Comparison of ENCODE assay signal across 9 cellular contexts in genomic region chrX:118627084-118627758, GRCh38.
DNase-seq lines count a peak whose midpoint lies in the region; ATAC-seq, FAIRE-seq and TF ChIP-seq lines count a peak whose summit lies in the region.
"Had no signal": no experiment of that assay in that cellular context is flagged by ENCODE, and none has a peak within 500 bp of the region (broad histone marks: within the 10 kb centered on the region; RNA-seq: fewer than 3 reads in every experiment).

No MANE protein-coding gene starts in this region.

- DNase-seq in heart right ventricle (no peak), heart left ventricle (no peak), NCI-H128 (lab: John Stamatoyannopoulos, UW; ENCODE audit: unreplicated experiment) (peak; percentile 0), upper lobe of right lung (no peak), thyroid gland (no peak), right cardiac atrium (no peak), GOT3 (lab: John Stamatoyannopoulos, UW) (no peak)

- H3K27me3 ChIP-seq in heart right ventricle (peaks cover 0 to 23% (median 0%) of the 10 kb centered on the region in 7 donors), heart left ventricle (peaks cover 0 to 4% (median 0%) of the 10 kb centered on the region in 9 donors), upper lobe of right lung (no peaks in the 10 kb centered on the region), thyroid gland (no peaks in the 10 kb centered on the region), right cardiac atrium (ENCODE audit: control insufficient read depth, insufficient read depth) (no peaks in the 10 kb centered on the region)
- H3K27me3 ChIP-seq: spleen had no signal

- TF ChIP-seq POLR2A in heart left ventricle (IDR thresholded peaks at IDR 0.05) (no peak), thyroid gland (IDR thresholded peaks at IDR 0.05) (no peak)

- H3K4me3 ChIP-seq in heart right ventricle (no peak overlapping the region), heart left ventricle (no peak overlapping the region), upper lobe of right lung (no peak overlapping the region), thyroid gland (replicated peaks in 1 of 3) (no peak overlapping the region), right cardiac atrium (ENCODE audit: low read length) (no peak overlapping the region)
- H3K4me3 ChIP-seq: spleen had no signal

- 59 to 60% methylated on average over 5 of the region's 5 CpGs for WGBS in heart right ventricle, 2 donors
- WGBS in heart left ventricle, 4 donors, result 43 to 67% (median 51%) methylated on average over 5 of the region's 5 CpGs
- WGBS in thyroid gland, 2 donors, result 64 to 67% methylated on average over 5 of the region's 5 CpGs
- 64% methylated on average over 5 of the region's 5 CpGs for WGBS in right cardiac atrium

- ATAC-seq in heart right ventricle, result no peak
- ATAC-seq in heart left ventricle, result no peak
- no peak for ATAC-seq in upper lobe of right lung
- no peak for ATAC-seq in right cardiac atrium

- peaks cover 0 to 7% (median 0%) of the 10 kb centered on the region in 9 donors for H3K4me1 ChIP-seq in heart right ventricle
- H3K4me1 ChIP-seq in heart left ventricle, result no peaks in the 10 kb centered on the region
- H3K4me1 ChIP-seq in upper lobe of right lung, result no peaks in the 10 kb centered on the region
- no peaks in the 10 kb centered on the region for H3K4me1 ChIP-seq in thyroid gland
- H3K4me1 ChIP-seq in right cardiac atrium (ENCODE audit: control insufficient read depth, insufficient read depth, low read length), result no peaks in the 10 kb centered on the region

- intact Hi-C loops in heart right ventricle (cut with DNase I), result loop anchor here in 1 of 10 donors (5.0 kb wide), 1 partner anchor 180 kb away; no protein-coding TSS in a partner anchor
- intact Hi-C loops in heart left ventricle (cut with DNase I), result loop anchor here in 2 of 10 donors (5.0 kb wide), 2 partner anchors 180 to 185 kb away; no protein-coding TSS in a partner anchor
- intact Hi-C loops in upper lobe of right lung (cut with DNase I), result no loop called here
- intact Hi-C loops in thyroid gland (cut with DNase I), result no loop called here
- intact Hi-C loops in right cardiac atrium (cut with DNase I), result no loop called here

- FAIRE-seq in colon (lab: Jason Lieb, UNC), result peak; percentile 55

- H3K36me3 ChIP-seq in heart right ventricle (peaks cover 0 to 55% (median 0%) of the 10 kb centered on the region in 9 donors), heart left ventricle (peaks cover 0 to 37% (median 0%) of the 10 kb centered on the region in 9 donors), upper lobe of right lung (peaks cover 29% of the 10 kb centered on the region), thyroid gland (peaks cover 0 to 10% of the 10 kb centered on the region in 2 donors)

- TF ChIP-seq CTCF in heart right ventricle (IDR thresholded peaks at IDR 0.05) (peak in 7 of 9 donors; percentile 20 to 48 (median 27)), heart left ventricle (IDR thresholded peaks at IDR 0.05) (peak in 4 of 12 donors; percentile 30 to 36 (median 34)), upper lobe of right lung (IDR thresholded peaks at IDR 0.05) (peak; percentile 27), thyroid gland (IDR thresholded peaks at IDR 0.05) (peak in 1 of 6 experiments; percentile 7)

- H3K9me3 ChIP-seq in heart right ventricle (no peaks in the 10 kb centered on the region), heart left ventricle (no peaks in the 10 kb centered on the region), upper lobe of right lung (no peaks in the 10 kb centered on the region), thyroid gland (no peaks in the 10 kb centered on the region), right cardiac atrium (ENCODE audit: control insufficient read depth, low read length) (no peaks in the 10 kb centered on the region)
- H3K9me3 ChIP-seq: spleen had no signal

- H3K27ac ChIP-seq in heart right ventricle (no peak overlapping the region), heart left ventricle (no peak overlapping the region), upper lobe of right lung (no peak overlapping the region), thyroid gland (no peak overlapping the region), right cardiac atrium (ENCODE audit: low read length) (no peak overlapping the region)
- H3K27ac ChIP-seq: spleen had no signal
